Comparison of ENCODE assay signal across 1 cellular context in genomic region chr14:54002653-54003052, GRCh38.
TF ChIP-seq lines count a peak whose summit lies in the region.

No MANE protein-coding gene starts in this region.

TF ChIP-seq in SK-N-SH treated with all-trans-retinoic acid at 6 μM for 48 hours, 23 proteins besides CTCF, POLR2A, EP300 and RAD21 (continued from another document):
- no peak for TF ChIP-seq TSHZ2 (CRISPR knock-in tag; IDR thresholded peaks at IDR 0.05)
